In genomic region chr1:89822109-89822962, GRCh38 we compare ENCODE assay signal across 1 cellular context.
TF ChIP-seq lines count a peak whose summit lies in the region.

No MANE protein-coding gene starts in this region.

TF ChIP-seq in K562, 482 proteins besides CTCF, POLR2A, EP300 and RAD21 (continued from another document and continues in another):
- peak; percentile 52; the same call in 1 of the 2 replicates for TF ChIP-seq NKRF (IDR thresholded peaks at IDR 0.05; ENCODE audit: borderline replicate concordance)
- TF ChIP-seq ARNT (IDR thresholded peaks at IDR 0.05): 0 out of 4 replicates have a peak, but pooled peaks have one; percentile 19 to 54
- TF ChIP-seq KAT8 (IDR thresholded peaks at IDR 0.05; ENCODE audit: low read depth): no peak
- no peak for TF ChIP-seq ZBTB9 (CRISPR knock-in tag; IDR thresholded peaks at IDR 0.05)
- TF ChIP-seq ZNF253 (CRISPR knock-in tag; conservative IDR thresholded peaks at IDR 0.05): no peak
- no peak for TF ChIP-seq ZC3H11A (IDR thresholded peaks at IDR 0.05; ENCODE audit: low read depth, low read length)
- TF ChIP-seq CLOCK (CRISPR knock-in tag; IDR thresholded peaks at IDR 0.05; ENCODE audit: borderline replicate concordance): no peak
- TF ChIP-seq SP1 (CRISPR knock-in tag; IDR thresholded peaks at IDR 0.05): no peak
- peak in 1 of 2 experiments; percentile 65 for TF ChIP-seq AFF1 (IDR thresholded peaks at IDR 0.05; ENCODE audit: low read depth in 1 of 2, partially characterized antibody in 2 of 2)
- TF ChIP-seq MBD2 (IDR thresholded peaks at IDR 0.05; ENCODE audit: borderline replicate concordance, low read depth): no peak
- TF ChIP-seq SRSF9 (IDR thresholded peaks at IDR 0.05; ENCODE audit: borderline replicate concordance, low read depth, low read length): no peak
- no peak for TF ChIP-seq ZNF23 (CRISPR knock-in tag; IDR thresholded peaks at IDR 0.05)
- no peak for TF ChIP-seq SMAD1 (IDR thresholded peaks at IDR 0.05; ENCODE audit: low read depth, low read length, partially characterized antibody)
- TF ChIP-seq POLR2AphosphoS5 (IDR thresholded peaks at IDR 0.05; ENCODE audit: control insufficient read depth, insufficient read depth, low read depth, low read length): peak; percentile 5; the same call in 1 of the 2 replicates
- TF ChIP-seq ATF1 (CRISPR knock-in tag; IDR thresholded peaks at IDR 0.05): no peak
- no peak for TF ChIP-seq ATF1 (tag; IDR thresholded peaks at IDR 0.05)
- TF ChIP-seq BCLAF1 (IDR thresholded peaks at IDR 0.05; ENCODE audit: borderline replicate concordance in 1 of 2, control insufficient read depth in 1 of 2, low read depth in 2 of 2, low read length in 1 of 2): no peak
- TF ChIP-seq FIP1L1 (IDR thresholded peaks at IDR 0.05; ENCODE audit: low read depth, low read length, poor library complexity, severe bottlenecking): no peak
- TF ChIP-seq YY1 (IDR thresholded peaks at IDR 0.05; ENCODE audit: borderline replicate concordance in 1 of 3, control insufficient read depth in 1 of 3, extremely low read depth in 1 of 3, insufficient read depth in 3 of 3, insufficient read length in 1 of 3, insufficient replicate concordance in 2 of 3, low read depth in 1 of 3, low read length in 2 of 3): no peak
- no peak for TF ChIP-seq BRD4 (IDR thresholded peaks at IDR 0.05)
- no peak for TF ChIP-seq TARDBP (IDR thresholded peaks at IDR 0.05)
- no peak for TF ChIP-seq NCOA4 (IDR thresholded peaks at IDR 0.05; ENCODE audit: partially characterized antibody)
- no peak for TF ChIP-seq ELK3 (CRISPR knock-in tag; IDR thresholded peaks at IDR 0.05)
- TF ChIP-seq SIN3A (IDR thresholded peaks at IDR 0.05; ENCODE audit: borderline replicate concordance in 2 of 2, control insufficient read depth in 1 of 2, low read depth in 2 of 2, low read length in 2 of 2): 0 out of 4 replicates have a peak, but pooled peaks of 1 of the 2 experiments have one; percentile 33
- TF ChIP-seq POLR2B (IDR thresholded peaks at IDR 0.05; ENCODE audit: low read depth, partially characterized antibody): peak; percentile 64
- no peak for TF ChIP-seq CREB3L1 (IDR thresholded peaks at IDR 0.05; ENCODE audit: borderline replicate concordance, low read depth)
- TF ChIP-seq ZNF449 (CRISPR knock-in tag; IDR thresholded peaks at IDR 0.05): no peak
- no peak; the same call in 1 of the 2 replicates for TF ChIP-seq ZFX (CRISPR knock-in tag; IDR thresholded peaks at IDR 0.05)
- TF ChIP-seq SRSF3 (IDR thresholded peaks at IDR 0.05; ENCODE audit: insufficient read depth, low read length): no peak
